8 cellular contexts compared by ENCODE assay signal in genomic region chr20:64316415-64317083, GRCh38.
DNase-seq lines count a peak whose midpoint lies in the region; TF ChIP-seq lines count a peak whose summit lies in the region.
"Not testable (repeated sequence)": the region's sequence is repeated elsewhere in the genome, so short reads cannot be mapped to it uniquely, and the experiment has no call there.

No MANE protein-coding gene starts in this region.

- peak overlapping the region; percentile 47 for H3K4me3 ChIP-seq in neural progenitor cell

- H3K4me2 ChIP-seq in neural progenitor cell = peak overlapping the region; percentile 83

- not testable (repeated sequence) for H3K9me3 Mint-ChIP-seq in activated T-cell treated with anti-CD3 and anti-CD28 coated beads, Interleukin-2, amount 50 U/mL, for 24 hours; neural progenitor cell

- H3K27me3 Mint-ChIP-seq in activated T-cell treated with anti-CD3 and anti-CD28 coated beads, Interleukin-2, amount 50 U/mL, for 24 hours = peaks cover 39% of the 10 kb centered on the region
- peaks cover 26% of the 10 kb centered on the region for H3K27me3 Mint-ChIP-seq in neural progenitor cell (ENCODE audit: insufficient read depth, low read depth)

- not testable (repeated sequence) for H4K20me1 ChIP-seq in neural progenitor cell (ENCODE audit: low read depth)

- not testable (repeated sequence) for H3K36me3 ChIP-seq in neural progenitor cell

- H3K4me3 Mint-ChIP-seq in activated T-cell treated with anti-CD3 and anti-CD28 coated beads, Interleukin-2, amount 50 U/mL, for 24 hours; neural progenitor cell: not testable (repeated sequence)

- H3F3A ChIP-seq in neural progenitor cell (ENCODE audit: low read depth) = not testable (repeated sequence)

- DNase-seq in AG08396 (ENCODE audit: low spot score) (peak; percentile 31), H4 (ENCODE audit: low spot score) (peak; percentile 6), SW480 (ENCODE audit: low spot score) (peak; percentile 40), ecto neural progenitor cell (ENCODE audit: low spot score) (peak; percentile 55), iPS-NIHi7 (ENCODE audit: extremely low spot score) (peak; percentile 9), neural progenitor cell (ENCODE audit: low spot score) (peak; percentile 41)
- peak; percentile 45 for DNase-seq in activated T-cell treated with anti-CD3 and anti-CD28 coated beads, Interleukin-2, amount 50 U/mL, for 24 hours
- DNase-seq in stimulated activated CD4-positive, alpha-beta T cell treated with anti-CD3 and anti-CD28 coated beads, TNF-alpha, amount 100 ng/mL, for 4 hours (ENCODE audit: low read depth in 3 of 3) = peak in 2 of 3 experiments; percentile 67 to 70

- not testable (repeated sequence) for H3K36me3 Mint-ChIP-seq in activated T-cell treated with anti-CD3 and anti-CD28 coated beads, Interleukin-2, amount 50 U/mL, for 24 hours (ENCODE audit: low read depth); neural progenitor cell

- H3K79me2 ChIP-seq in neural progenitor cell (ENCODE audit: low read depth) = not testable (repeated sequence)

- H3K27ac ChIP-seq in neural progenitor cell = not testable (repeated sequence)

- H3K4me1 ChIP-seq in neural progenitor cell = not testable (repeated sequence)

- not testable (repeated sequence) for H3K9me3 ChIP-seq in neural progenitor cell (ENCODE audit: low read depth)

- H3K4me1 Mint-ChIP-seq in activated T-cell treated with anti-CD3 and anti-CD28 coated beads, Interleukin-2, amount 50 U/mL, for 24 hours (ENCODE audit: low read depth); neural progenitor cell: not testable (repeated sequence)

- not testable (repeated sequence) for H3K9ac ChIP-seq in neural progenitor cell

- not testable (repeated sequence) for H3K27ac Mint-ChIP-seq in activated T-cell treated with anti-CD3 and anti-CD28 coated beads, Interleukin-2, amount 50 U/mL, for 24 hours; neural progenitor cell

- TF ChIP-seq CTCF in neural progenitor cell (IDR thresholded peaks at IDR 0.05) = not testable (repeated sequence)

- H3K27me3 ChIP-seq in neural progenitor cell = peaks cover 57% of the 10 kb centered on the region

- H2AFZ ChIP-seq in neural progenitor cell (replicated peaks) = not testable (repeated sequence)

Comparison
In these comparisons a context has a peak if more than half of its experiments do, and no peak if none do; other contexts are left out.
1. DNase-seq: peak in every context shown above with its lines; median percentile 68 in stimulated activated CD4-positive, alpha-beta T cell treated with anti-CD3 and anti-CD28 coated beads, TNF-alpha, amount 100 ng/mL, for 4 hours; 55 in ecto neural progenitor cell; 45 in activated T-cell treated with anti-CD3 and anti-CD28 coated beads, Interleukin-2, amount 50 U/mL, for 24 hours; 41 in neural progenitor cell; 40 in SW480; 31 in AG08396; 9 in iPS-NIHi7; 6 in H4.